26 cellular contexts compared by ENCODE assay signal in the genomic region with DNA sequence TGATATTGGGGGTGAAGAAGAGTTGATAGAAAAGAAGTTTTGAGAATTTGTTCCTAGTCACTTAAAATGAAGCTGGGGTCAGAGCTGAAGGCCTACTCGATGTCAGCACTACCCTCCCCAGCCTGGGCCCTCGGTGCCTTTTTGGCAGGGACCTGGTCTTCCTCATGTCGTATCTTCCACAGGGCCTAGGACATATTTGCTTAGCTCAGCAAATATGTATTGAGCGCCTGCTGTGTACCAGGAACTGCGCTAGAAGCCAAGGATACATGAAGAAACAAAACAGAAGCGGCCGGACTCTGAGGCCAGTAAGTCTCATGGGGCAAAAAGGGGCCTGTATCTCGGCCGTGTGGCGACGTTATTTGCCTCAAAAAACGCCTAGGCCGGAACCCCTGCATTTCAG.
"Had no signal": no experiment of that assay in that cellular context is flagged by ENCODE, and none has a peak within 500 bp of the region (broad histone marks: within the 10 kb centered on the region; RNA-seq: fewer than 3 reads in every experiment).

No MANE protein-coding gene starts in this region.

- H2AFZ ChIP-seq: hepatocyte had no signal

- H3K27me3 Mint-ChIP-seq: naive thymus-derived CD4-positive, alpha-beta T cell; natural killer cell treated with Interleukin-12 subunit alpha and Interleukin-12 subunit beta and Interleukin-15 and Interleukin-18, amount 100 ng/mL, for 72 hours had no signal

- H3K27ac Mint-ChIP-seq: naive thymus-derived CD4-positive, alpha-beta T cell; natural killer cell treated with Interleukin-12 subunit alpha and Interleukin-12 subunit beta and Interleukin-15 and Interleukin-18, amount 100 ng/mL, for 72 hours; stimulated activated naive B cell treated with anti-CD40 and anti-IgM and Interleukin-4, amounts not matched to agents 10 μg/mL and 1 μg/mL and 100 μg/mL, for 72 hours had no signal

- H3K27ac ChIP-seq: hepatocyte, left ventricle myocardium inferior, ovary, prostate gland, stomach, testis, thyroid gland, transverse colon, upper lobe of left lung, vagina had no signal

- H3K4me3 Mint-ChIP-seq: naive thymus-derived CD4-positive, alpha-beta T cell; natural killer cell treated with Interleukin-12 subunit alpha and Interleukin-12 subunit beta and Interleukin-15 and Interleukin-18, amount 100 ng/mL, for 72 hours; stimulated activated naive B cell treated with anti-CD40 and anti-IgM and Interleukin-4, amounts not matched to agents 10 μg/mL and 1 μg/mL and 100 μg/mL, for 72 hours had no signal

- ATAC-seq: mucosa of descending colon; naive thymus-derived CD4-positive, alpha-beta T cell; natural killer cell treated with Interleukin-12 subunit alpha and Interleukin-12 subunit beta and Interleukin-15 and Interleukin-18, amount 100 ng/mL, for 72 hours; right cardiac atrium; stimulated activated naive B cell treated with anti-CD40 and anti-IgM and Interleukin-4, amounts not matched to agents 10 μg/mL and 1 μg/mL and 100 μg/mL, for 72 hours; stimulated activated naive CD8-positive, alpha-beta T cell treated with anti-CD3 and anti-CD28 coated beads, Interleukin-15, Interleukin-2, amounts not matched to agents 100 U/mL and 50 U/mL, for 24 hours had no signal

- H3K27me3 ChIP-seq: hepatocyte, ovary, stomach, testis, thyroid gland, transverse colon, upper lobe of left lung, vagina had no signal

- H3K4me1 ChIP-seq: left ventricle myocardium inferior, prostate gland, stomach, testis, thyroid gland, transverse colon, upper lobe of left lung, vagina had no signal

- H3K9me3 ChIP-seq: left ventricle myocardium inferior, mucosa of descending colon, ovary, prostate gland, stomach, testis, thyroid gland, transverse colon, upper lobe of left lung, vagina had no signal

- H3K4me2 ChIP-seq: hepatocyte, smooth muscle cell had no signal

- H3K4me3 ChIP-seq: hepatocyte, left ventricle myocardium inferior, lung, mucosa of descending colon, ovary, prostate gland, smooth muscle cell, stomach, testis, thyroid gland, transverse colon, upper lobe of left lung, vagina had no signal

- H3K36me3 ChIP-seq: ovary, prostate gland, thyroid gland, transverse colon, vagina had no signal

- DNase-seq: islet precursor cell; left ventricle myocardium inferior; mesendoderm; midbrain; mucosa of descending colon; naive thymus-derived CD4-positive, alpha-beta T cell; ovary; retina; right cardiac atrium; stimulated activated CD4-positive, alpha-beta T cell treated with anti-CD3 and anti-CD28 coated beads, Interleukin-12 subunit alpha, Interleukin-12 subunit beta, amount 100 ng/mL, for 4 hours; stimulated activated CD4-positive, alpha-beta T cell treated with anti-CD3 and anti-CD28 coated beads, Interleukin-15, amount 100 ng/mL, for 24 hours; stimulated activated CD4-positive, alpha-beta T cell treated with anti-CD3 and anti-CD28 coated beads, Interleukin-2, amount 100 ng/mL, for 24 hours; stimulated activated CD4-positive, alpha-beta T cell treated with anti-CD3 and anti-CD28 coated beads, Interleukin-4, amount 100 ng/mL, for 1 hour; stimulated activated naive B cell treated with anti-CD40 and anti-IgM and Interleukin-4, amounts not matched to agents 10 μg/mL and 1 μg/mL and 100 μg/mL, for 72 hours; stimulated activated naive CD8-positive, alpha-beta T cell treated with anti-CD3 and anti-CD28 coated beads, Interleukin-15, Interleukin-2, amounts not matched to agents 100 U/mL and 50 U/mL, for 24 hours; stomach; testis; thyroid gland; transverse colon had no signal

- H3K36me3 Mint-ChIP-seq: natural killer cell treated with Interleukin-12 subunit alpha and Interleukin-12 subunit beta and Interleukin-15 and Interleukin-18, amount 100 ng/mL, for 72 hours had no signal
